ENCODE assay signal across 18 cellular contexts in genomic region chr6:166693880-166694279, GRCh38.
DNase-seq lines count a peak whose midpoint lies in the region; ATAC-seq and TF ChIP-seq lines count a peak whose summit lies in the region.
"Had no signal": no experiment of that assay in that cellular context is flagged by ENCODE, and none has a peak within 500 bp of the region (broad histone marks: within the 10 kb centered on the region; RNA-seq: fewer than 3 reads in every experiment).

No MANE protein-coding gene starts in this region.

- no peaks in the 10 kb centered on the region for H4K20me1 ChIP-seq in PC-3 (ENCODE audit: low read length)

- no peak overlapping the region for H3K14ac ChIP-seq in trophoblast cell (ENCODE audit: low read length)

- DNase-seq in A172 (ENCODE audit: low spot score) = peak; percentile 25
- peak; percentile 24 for DNase-seq in COLO829 (ENCODE audit: low spot score)
- DNase-seq in PC-3 = peak; percentile 17
- no peak for DNase-seq in trophoblast cell
- no peak for DNase-seq in brain microvascular endothelial cell
- no peak for DNase-seq in stimulated activated CD4-positive, alpha-beta T cell treated with anti-CD3 and anti-CD28 coated beads, Interleukin-2, amount 100 ng/mL, for 48 hours
- no peak for DNase-seq in testis
- DNase-seq: AML-193; BE2C; Caco-2; CD4-positive, alpha-beta memory T cell; DMS153; DND-41; GM23248; H7; HCEC 1CT had no signal

- no CpG with 5 or more reads among the region's 7 CpGs for WGBS in trophoblast cell (ENCODE audit: extremely low coverage, insufficient coverage, insufficient read length)
- WGBS in testis, 2 donors = 82 to 91% methylated on average over 7 of the region's 7 CpGs

- no peak overlapping the region for H3K4me3 ChIP-seq in PC-3 (ENCODE audit: low read length)
- H3K4me3 ChIP-seq in trophoblast cell (ENCODE audit: low read depth, low read length) = no peak overlapping the region
- H3K4me3 ChIP-seq in brain microvascular endothelial cell (ENCODE audit: low read depth, low read length) = no peak overlapping the region
- no peak overlapping the region for H3K4me3 ChIP-seq in testis
- H3K4me3 ChIP-seq: BLaER1 treated with 17β-estradiol and CSF1 and Interleukin-3, amounts not matched to agents 10 nM and 100 nM; GM23248 had no signal

- CTCF ChIA-PET in PC-3 (lab: Charles Lee) = no interaction called here

- intact Hi-C loops in PC-3 (cut with micrococcal nuclease) = no loop called here
- intact Hi-C loops in testis (cut with DNase I; ENCODE audit: low total_unique reads) = no loop called here

- H3K4me1 ChIP-seq in PC-3 (ENCODE audit: insufficient read depth, low read length) = peaks cover 13% of the 10 kb centered on the region
- H3K4me1 ChIP-seq in trophoblast cell (ENCODE audit: control insufficient read depth in 1 of 2, insufficient read depth in 2 of 2, low read length in 2 of 2) = peaks cover 20 to 22% of the 10 kb centered on the region in 2 experiments
- no peaks in the 10 kb centered on the region for H3K4me1 ChIP-seq in testis
- H3K4me1 ChIP-seq: Caco-2 had no signal

- no peak overlapping the region for H3K23ac ChIP-seq in trophoblast cell (ENCODE audit: low read length)

- H3K9me2 ChIP-seq in PC-3 (replicated peaks; ENCODE audit: low read length) = no peaks in the 10 kb centered on the region

- H3K36me3 ChIP-seq in PC-3 (ENCODE audit: low read depth, low read length) = no peaks in the 10 kb centered on the region
- H3K36me3 ChIP-seq in trophoblast cell (ENCODE audit: control insufficient read depth in 1 of 2, insufficient read depth in 2 of 2, low read length in 2 of 2) = no peaks in the 10 kb centered on the region
- no peaks in the 10 kb centered on the region for H3K36me3 ChIP-seq in brain microvascular endothelial cell (replicated peaks)
- no peaks in the 10 kb centered on the region for H3K36me3 ChIP-seq in testis (ENCODE audit: low read depth, missing control alignments)
- H3K36me3 ChIP-seq: BE2C; BLaER1 treated with 17β-estradiol and CSF1 and Interleukin-3, amounts not matched to agents 10 nM and 100 nM had no signal

- H4K8ac ChIP-seq in trophoblast cell (ENCODE audit: low read depth, low read length) = no peak overlapping the region

- no peak overlapping the region for H2BK5ac ChIP-seq in trophoblast cell (ENCODE audit: low read depth, low read length, poor library complexity)

- no peaks in the 10 kb centered on the region for H3K27me3 ChIP-seq in PC-3 (ENCODE audit: low read length)
- no peaks in the 10 kb centered on the region for H3K27me3 ChIP-seq in trophoblast cell (ENCODE audit: insufficient read depth, low read length)
- H3K27me3 ChIP-seq in brain microvascular endothelial cell (replicated peaks) = no peaks in the 10 kb centered on the region
- H3K27me3 ChIP-seq in testis = no peaks in the 10 kb centered on the region
- H3K27me3 ChIP-seq: BE2C had no signal

- peak overlapping the region; percentile 43 for H2AK5ac ChIP-seq in trophoblast cell (ENCODE audit: low read length)

- H3K4ac ChIP-seq in trophoblast cell (ENCODE audit: low read depth, low read length) = no peak overlapping the region

- H4K12ac ChIP-seq in trophoblast cell (ENCODE audit: low read depth, low read length) = no peak overlapping the region

- POLR2A ChIA-PET in PC-3 (lab: Charles Lee; ENCODE audit: unreplicated experiment) = no interaction called here

- peaks cover 4% of the 10 kb centered on the region for H3K79me1 ChIP-seq in trophoblast cell (ENCODE audit: low read length)

- H3K79me2 ChIP-seq in PC-3 (ENCODE audit: low read length) (no peaks in the 10 kb centered on the region), trophoblast cell (ENCODE audit: control insufficient read depth, insufficient read depth, low read length, poor library complexity) (no peaks in the 10 kb centered on the region)

- H2BK12ac ChIP-seq in trophoblast cell (ENCODE audit: low read length) = peak overlapping the region; percentile 53

- TF ChIP-seq CTCF in PC-3 (conservative IDR thresholded peaks at IDR 0.05; ENCODE audit: low read depth, low read length) = no peak
- no peak for TF ChIP-seq CTCF in brain microvascular endothelial cell (IDR thresholded peaks at IDR 0.05; ENCODE audit: low read depth, low read length, missing control alignments)
- no peak for TF ChIP-seq CTCF in testis (IDR thresholded peaks at IDR 0.05)

- no peak for TF ChIP-seq POLR2A in testis (IDR thresholded peaks at IDR 0.05)

- H3K9me3 ChIP-seq in PC-3 (ENCODE audit: low read length) (no peaks in the 10 kb centered on the region), trophoblast cell (ENCODE audit: insufficient read depth, low read depth, low read length) (no peaks in the 10 kb centered on the region), testis (no peaks in the 10 kb centered on the region)
- H3K9me3 ChIP-seq: BE2C; BLaER1 treated with 17β-estradiol and CSF1 and Interleukin-3, amounts not matched to agents 10 nM and 100 nM; Caco-2 had no signal

- no peaks in the 10 kb centered on the region for H3F3A ChIP-seq in PC-3 (ENCODE audit: low read length, unreplicated experiment)

- H4K91ac ChIP-seq in trophoblast cell (ENCODE audit: low read depth, low read length) = no peak overlapping the region

- H3K4me2 ChIP-seq in PC-3 (ENCODE audit: low read length) (no peak overlapping the region), trophoblast cell (ENCODE audit: low read length) (no peak overlapping the region)

- H3K27ac ChIP-seq in PC-3 (ENCODE audit: low read length) = no peak overlapping the region
- no peak overlapping the region for H3K27ac ChIP-seq in trophoblast cell (ENCODE audit: low read depth, low read length)
- H3K27ac ChIP-seq in brain microvascular endothelial cell = no peak overlapping the region
- H3K27ac ChIP-seq in testis = no peak overlapping the region
- H3K27ac ChIP-seq: BLaER1 treated with 17β-estradiol and CSF1 and Interleukin-3, amounts not matched to agents 10 nM and 100 nM; GM23248 had no signal

- H2AFZ ChIP-seq in PC-3 (ENCODE audit: low read length) = no peak overlapping the region
- H2AFZ ChIP-seq in trophoblast cell (ENCODE audit: insufficient read depth, low read length, poor library complexity) = no peak overlapping the region
- H2AFZ ChIP-seq: GM23248 had no signal

- H3K9ac ChIP-seq in PC-3 (ENCODE audit: low read length) (no peak overlapping the region), trophoblast cell (ENCODE audit: low read length) (no peak overlapping the region)
- H3K9ac ChIP-seq: BLaER1 treated with 17β-estradiol and CSF1 and Interleukin-3, amounts not matched to agents 10 nM and 100 nM; GM23248 had no signal

- BruUV-seq in PC-3 (replicated peaks; lab: Mats Ljungman, UMichigan) = no TSS peak

- ATAC-seq in PC-3 (no peak), GM21447 (IDR thresholded peaks at IDR 0.05; ENCODE audit: unreplicated experiment) (no peak)

- in situ Hi-C loops in brain microvascular endothelial cell (cut with HindIII; ENCODE audit: low pct_ligation_motif_present, low sequenced_read_pairs) = no loop called here

- H3K18ac ChIP-seq in trophoblast cell (ENCODE audit: low read length) = no peak overlapping the region

- no peak overlapping the region for H2BK120ac ChIP-seq in trophoblast cell (ENCODE audit: insufficient read depth, low read length, poor library complexity)

Comparison
In these comparisons a context has a peak if more than half of its experiments do, and no peak if none do; other contexts are left out.
1. DNase-seq: peak in A172 (single experiment), COLO829 (single experiment) and PC-3 (single experiment); none in trophoblast cell (0 of 2), brain microvascular endothelial cell (single experiment), stimulated activated CD4-positive, alpha-beta T cell treated with anti-CD3 and anti-CD28 coated beads, Interleukin-2, amount 100 ng/mL, for 48 hours (0 of 2) and testis (single experiment).